In genomic region chr12:68630050-68630449, GRCh38 we compare ENCODE assay signal across 13 cellular contexts. TPM values are rescaled to one million over a fixed set of nuclear protein-coding genes. Genes with fewer than 3 reads are reported as not detected.
DNase-seq lines count a peak whose midpoint lies in the region; ATAC-seq and TF ChIP-seq lines count a peak whose summit lies in the region.
"Had no signal": no experiment of that assay in that cellular context is flagged by ENCODE, and none has a peak within 500 bp of the region (broad histone marks: within the 10 kb centered on the region; RNA-seq: fewer than 3 reads in every experiment).

No MANE protein-coding gene starts in this region.

- H3K9ac ChIP-seq in Karpas-422 (ENCODE audit: low read length): no peak overlapping the region

- no peaks in the 10 kb centered on the region for H3K9me3 ChIP-seq in CD8-positive, alpha-beta memory T cell (ENCODE audit: low read length)
- H3K9me3 ChIP-seq in Karpas-422 (ENCODE audit: low read length) (no peaks in the 10 kb centered on the region; the same call in 1 of the 2 replicates), neutrophil (no peaks in the 10 kb centered on the region), upper lobe of left lung (peaks cover 0 to 4% (median 1%) of the 10 kb centered on the region in 4 donors)

- peaks cover 0 to 7% (median 4%) of the 10 kb centered on the region in 5 donors for H3K9me3 Mint-ChIP-seq in CD8-positive, alpha-beta memory T cell
- peaks cover 0 to under 1% of the 10 kb centered on the region in 2 donors for H3K9me3 Mint-ChIP-seq in effector memory CD8-positive, alpha-beta T cell

- H3K4me3 Mint-ChIP-seq in CD8-positive, alpha-beta memory T cell: peak overlapping the region; percentile 19 to 69 (median 52)
- peak overlapping the region; percentile 54 to 57 for H3K4me3 Mint-ChIP-seq in effector memory CD8-positive, alpha-beta T cell

- no peak for TF ChIP-seq EP300 in upper lobe of left lung (IDR thresholded peaks at IDR 0.05)

- no peak overlapping the region for H3K4me3 ChIP-seq in CD8-positive, alpha-beta memory T cell (ENCODE audit: low read length)
- H3K4me3 ChIP-seq in Karpas-422 (ENCODE audit: low read length): no peak overlapping the region
- H3K4me3 ChIP-seq in neutrophil (ENCODE audit: low read depth in 1 of 2, low read length in 1 of 2): no peak overlapping the region
- H3K4me3 ChIP-seq in upper lobe of left lung: no peak overlapping the region

- H3K36me3 Mint-ChIP-seq in CD8-positive, alpha-beta memory T cell: peaks cover 22 to 68% (median 30%) of the 10 kb centered on the region in 3 donors
- H3K36me3 Mint-ChIP-seq in effector memory CD8-positive, alpha-beta T cell (ENCODE audit: insufficient read depth): peaks cover 84% of the 10 kb centered on the region

- no peak for DNase-seq in CD8-positive, alpha-beta memory T cell
- no peak for DNase-seq in Karpas-422
- no peak for DNase-seq in effector memory CD8-positive, alpha-beta T cell
- DNase-seq in upper lobe of left lung: no peak
- no peak for DNase-seq in HPDE6-E6E7 (ENCODE audit: extremely low spot score)
- DNase-seq: caudate nucleus, midbrain, NCI-H446 treated with DMSO at 0.1 percent for 48 hours, right cardiac atrium had no signal

- peak overlapping the region; percentile 16 for H3K4me2 ChIP-seq in Karpas-422 (ENCODE audit: low read depth, low read length, poor library complexity, severe bottlenecking)

- no peak overlapping the region for H3K27ac ChIP-seq in CD8-positive, alpha-beta memory T cell (ENCODE audit: low read depth, low read length)
- H3K27ac ChIP-seq in Karpas-422 (ENCODE audit: low read length) (peak overlapping the region; percentile 81), neutrophil (peak overlapping the region; percentile 25), upper lobe of left lung (peak overlapping the region in 1 of 4 donors; percentile 4)
- H3K27ac ChIP-seq: VCaP had no signal

- TF ChIP-seq POLR2A in upper lobe of left lung (IDR thresholded peaks at IDR 0.05): no peak

- peaks cover 100% of the 10 kb centered on the region for H3K79me2 ChIP-seq in Karpas-422 (ENCODE audit: low read length)

- H3K27ac Mint-ChIP-seq in CD8-positive, alpha-beta memory T cell: peak overlapping the region; percentile 12 to 87 (median 56)
- peak overlapping the region; percentile 73 to 83 for H3K27ac Mint-ChIP-seq in effector memory CD8-positive, alpha-beta T cell

- ATAC-seq in effector memory CD8-positive, alpha-beta T cell (replicated peaks): peak; percentile 18
- no peak for ATAC-seq in upper lobe of left lung (ENCODE audit: low FRiP score in 2 of 2)
- ATAC-seq in HG02623 (IDR thresholded peaks at IDR 0.05; ENCODE audit: unreplicated experiment): no peak
- no peak for ATAC-seq in HG03159 (IDR thresholded peaks at IDR 0.05; ENCODE audit: unreplicated experiment)

- POLR2A ChIA-PET in CD8-positive, alpha-beta memory T cell (lab: Charles Lee): interaction anchor here (0.5 kb wide), 1 partner anchor 23 kb away, joined by 3 read pairs; no protein-coding TSS in a partner anchor

- CTCF ChIA-PET in CD8-positive, alpha-beta memory T cell (lab: Charles Lee): interaction anchor here (1.0 kb wide), 1 partner anchor 13 kb away, joined by 3 read pairs; no protein-coding TSS in a partner anchor

- no peaks in the 10 kb centered on the region for H3K27me3 Mint-ChIP-seq in CD8-positive, alpha-beta memory T cell
- H3K27me3 Mint-ChIP-seq in effector memory CD8-positive, alpha-beta T cell: no peaks in the 10 kb centered on the region

- no peaks in the 10 kb centered on the region for H3K27me3 ChIP-seq in CD8-positive, alpha-beta memory T cell (ENCODE audit: insufficient read depth, low read length, poor library complexity, severe bottlenecking)
- H3K27me3 ChIP-seq in Karpas-422 (ENCODE audit: low read length): no peaks in the 10 kb centered on the region
- H3K27me3 ChIP-seq in neutrophil: no peaks in the 10 kb centered on the region
- no peaks in the 10 kb centered on the region for H3K27me3 ChIP-seq in upper lobe of left lung

- no peaks in the 10 kb centered on the region for H3K9me2 ChIP-seq in Karpas-422 (replicated peaks; ENCODE audit: insufficient read depth, low read length)

- H3K4me1 ChIP-seq in CD8-positive, alpha-beta memory T cell (ENCODE audit: insufficient read depth, low read length): peaks cover 74% of the 10 kb centered on the region
- H3K4me1 ChIP-seq in Karpas-422 (ENCODE audit: low read length) (peaks cover 68% of the 10 kb centered on the region), neutrophil (ENCODE audit: control insufficient read depth in 1 of 2, insufficient read depth in 1 of 2, low read depth in 1 of 2, low read length in 1 of 2) (peaks cover 7 to 12% of the 10 kb centered on the region in 2 experiments), upper lobe of left lung (peaks cover 37 to 60% (median 53%) of the 10 kb centered on the region in 4 donors)

- peaks cover 83 to 96% (median 96%) of the 10 kb centered on the region in 3 donors for H3K4me1 Mint-ChIP-seq in CD8-positive, alpha-beta memory T cell
- peaks cover 56 to 86% of the 10 kb centered on the region in 2 donors for H3K4me1 Mint-ChIP-seq in effector memory CD8-positive, alpha-beta T cell (ENCODE audit: low read depth in 2 of 2)

- H2AFZ ChIP-seq in Karpas-422 (ENCODE audit: low read length): no peak overlapping the region

- TF ChIP-seq CTCF in neutrophil (IDR thresholded peaks at IDR 0.05) (no peak), upper lobe of left lung (IDR thresholded peaks at IDR 0.05) (no peak)

- H3K36me3 ChIP-seq in CD8-positive, alpha-beta memory T cell (ENCODE audit: insufficient read depth, low read length): peaks cover 13% of the 10 kb centered on the region
- peaks cover 31% of the 10 kb centered on the region for H3K36me3 ChIP-seq in Karpas-422 (ENCODE audit: insufficient read depth, low read length)
- H3K36me3 ChIP-seq in neutrophil: peaks cover 10% of the 10 kb centered on the region
- H3K36me3 ChIP-seq in upper lobe of left lung: peaks cover 0 to 6% (median 3%) of the 10 kb centered on the region in 4 donors

- 0 out of 2 replicates have a peak, but pooled peaks cover 4% of the 10 kb centered on the region for H4K20me1 ChIP-seq in Karpas-422 (ENCODE audit: insufficient read depth, low read depth, low read length)

RNA-seq across cellular contexts. Expression of gene RAP1B, which starts 19.4 kb away (rescaled TPM):
- total RNA-seq in CD8-positive, alpha-beta memory T cell: 100 to 1,000 TPM; 271 to 281 TPM
- polyA plus RNA-seq in CD8-positive, alpha-beta memory T cell: 589 TPM
- 95.4 and 153 TPM in 2 replicates for total RNA-seq in Karpas-422 (2014; rRNA removed; shearing (Covaris generic); ENCODE audit: low replicate concordance)
- total RNA-seq in upper lobe of left lung: 100 to 1,000 TPM; 135 to 208 (median 162) TPM

RNA-seq across cellular contexts. Expression of gene NUP107, which starts 56.7 kb away (rescaled TPM):
- total RNA-seq in CD8-positive, alpha-beta memory T cell: 100 to 1,000 TPM; 120 to 132 TPM
- 25.3 TPM for polyA plus RNA-seq in CD8-positive, alpha-beta memory T cell
- total RNA-seq in Karpas-422 (2014; rRNA removed; shearing (Covaris generic); ENCODE audit: low replicate concordance): 54.8 and 103 TPM in 2 replicates
- total RNA-seq in upper lobe of left lung: 10 to 100 TPM; 26.1 to 56.6 (median 29.1) TPM
